In genomic region chr2:26801796-26802195, GRCh38 we compare ENCODE assay signal across 1 cellular context.
TF ChIP-seq lines count a peak whose summit lies in the region.

No MANE protein-coding gene starts in this region.

TF ChIP-seq in WTC11, 78 proteins besides CTCF, POLR2A, EP300 and RAD21:
- TF ChIP-seq USF2 (CRISPR knock-in tag; IDR thresholded peaks at IDR 0.05) (no peak), E2F1 (CRISPR knock-in tag; IDR thresholded peaks at IDR 0.05) (no peak), ZNF671 (CRISPR knock-in tag; IDR thresholded peaks at IDR 0.05) (no peak), NR2C2 (CRISPR knock-in tag; IDR thresholded peaks at IDR 0.05) (no peak), ZNF121 (CRISPR knock-in tag; IDR thresholded peaks at IDR 0.05) (no peak), SP1 (CRISPR knock-in tag; conservative IDR thresholded peaks at IDR 0.05) (no peak), SMAD3 (CRISPR knock-in tag; IDR thresholded peaks at IDR 0.05; ENCODE audit: borderline replicate concordance) (no peak), TEAD4 (CRISPR knock-in tag; IDR thresholded peaks at IDR 0.05) (no peak), ATF1 (CRISPR knock-in tag; IDR thresholded peaks at IDR 0.05) (no peak), NFYB (CRISPR knock-in tag; conservative IDR thresholded peaks at IDR 0.05; ENCODE audit: low read depth) (no peak)
